ENCODE assay signal across 17 cellular contexts in genomic region chr4:127852661-127853060, GRCh38. TPM values are rescaled to one million over a fixed set of nuclear protein-coding genes. Genes with fewer than 3 reads are reported as not detected.
DNase-seq lines count a peak whose midpoint lies in the region; ATAC-seq and TF ChIP-seq lines count a peak whose summit lies in the region.
"Had no signal": no experiment of that assay in that cellular context is flagged by ENCODE, and none has a peak within 500 bp of the region (broad histone marks: within the 10 kb centered on the region; RNA-seq: fewer than 3 reads in every experiment).

No MANE protein-coding gene starts in this region.

- no peak overlapping the region for H2AK5ac ChIP-seq in mesendoderm (ENCODE audit: low read length)

- no peaks in the 10 kb centered on the region for H3K27me3 ChIP-seq in GM23338 (ENCODE audit: insufficient read depth)
- H3K27me3 ChIP-seq in mesendoderm (ENCODE audit: insufficient read depth, low read length, poor library complexity) = no peaks in the 10 kb centered on the region
- H3K27me3 ChIP-seq: BLaER1 treated with 17β-estradiol and CSF1 and Interleukin-3, amounts not matched to agents 10 nM and 100 nM had no signal

- no peak overlapping the region for H4K5ac ChIP-seq in mesendoderm (ENCODE audit: low read length)

- H3K56ac ChIP-seq in mesendoderm (ENCODE audit: low read length) = no peak overlapping the region

- H3K18ac ChIP-seq in mesendoderm (ENCODE audit: low read length) = no peak overlapping the region

- no peak overlapping the region for H3K4me3 ChIP-seq in GM23338
- H3K4me3 ChIP-seq in mesendoderm (ENCODE audit: low read length) = no peak overlapping the region
- H3K4me3 ChIP-seq: BLaER1 treated with 17β-estradiol and CSF1 and Interleukin-3, amounts not matched to agents 10 nM and 100 nM; GM12878; K562 had no signal

- H3F3A ChIP-seq in GM23338 (replicated peaks; ENCODE audit: low read depth) = no peaks in the 10 kb centered on the region

- H3K4me1 Mint-ChIP-seq in GM23338 (peaks cover 23% of the 10 kb centered on the region), WTC11 (peaks cover 37% of the 10 kb centered on the region)

- H3K4me1 ChIP-seq in GM23338 (ENCODE audit: insufficient read depth) (peaks cover 12% of the 10 kb centered on the region), mesendoderm (ENCODE audit: control insufficient read depth, low read depth, low read length) (peaks cover 5% of the 10 kb centered on the region)

- H2BK120ac ChIP-seq in mesendoderm (ENCODE audit: low read depth, low read length) = no peak overlapping the region

- DNase-seq in GM23338 (ENCODE audit: low spot score) (peak; percentile 77), WTC11 (ENCODE audit: low spot score) (peak; percentile 17), iPS DF 19.7 (ENCODE audit: low read depth, low spot score) (peak; percentile 57), mesendoderm (peak; percentile 26), GOT3 (lab: John Stamatoyannopoulos, UW) (no peak)
- no peak for DNase-seq in activated CD4-positive, CD25-positive, alpha-beta regulatory T cell (lab: John Stamatoyannopoulos, UW)
- DNase-seq: 8988T; Calu3; CD8-positive, alpha-beta T cell; DMS79 treated with DMSO at 0.1 percent for 48 hours; H7; IMR-90 had no signal

- CTCF ChIA-PET in WTC11 (lab: Charles Lee) = interaction anchor here (0.6 to 1.2 kb wide), 3 partner anchors 14 to 22 kb away, joined by 3 to 8 read pairs (median 5); no protein-coding TSS in a partner anchor

- H3K9me2 ChIP-seq in GM23338 (ENCODE audit: insufficient read depth) = no peaks in the 10 kb centered on the region

- H2BK5ac ChIP-seq in mesendoderm (ENCODE audit: low read length) = no peak overlapping the region

- no peak overlapping the region for H4K8ac ChIP-seq in mesendoderm (ENCODE audit: low read depth, low read length)

- POLR2A ChIA-PET in WTC11 (lab: Charles Lee) = interaction anchor here (1.1 to 1.4 kb wide), 2 partner anchors 28 to 208 kb away, joined by 3 to 5 read pairs; partner anchors contain the start of genes LARP1B and PLK4

- H3K27ac Mint-ChIP-seq in GM23338 = peak overlapping the region; percentile 78; the same call in 1 of the 2 replicates
- H3K27ac Mint-ChIP-seq in WTC11 = peak overlapping the region; percentile 65
- H3K27ac Mint-ChIP-seq: B cell; CD8-positive, alpha-beta T cell had no signal

- no peak overlapping the region for H3K4me3 Mint-ChIP-seq in GM23338
- no peak overlapping the region for H3K4me3 Mint-ChIP-seq in WTC11
- H3K4me3 Mint-ChIP-seq: B cell; CD8-positive, alpha-beta T cell had no signal

- peak overlapping the region; percentile 55; the same call in 1 of the 2 replicates for H3K27ac ChIP-seq in GM23338 (ENCODE audit: low read depth)
- no peak overlapping the region for H3K27ac ChIP-seq in mesendoderm (ENCODE audit: low read depth, low read length)
- H3K27ac ChIP-seq: BLaER1 treated with 17β-estradiol and CSF1 and Interleukin-3, amounts not matched to agents 10 nM and 100 nM had no signal

- H3K27me3 Mint-ChIP-seq in GM23338 (ENCODE audit: insufficient read depth, low read depth, poor library complexity) = no peaks in the 10 kb centered on the region
- no peaks in the 10 kb centered on the region for H3K27me3 Mint-ChIP-seq in WTC11 (ENCODE audit: low read depth)
- H3K27me3 Mint-ChIP-seq: B cell had no signal

- H3K4me2 ChIP-seq in GM23338 = no peak overlapping the region
- H3K4me2 ChIP-seq in mesendoderm (ENCODE audit: low read length) = no peak overlapping the region
- H3K4me2 ChIP-seq: BLaER1 treated with 17β-estradiol and CSF1 and Interleukin-3, amounts not matched to agents 10 nM and 100 nM had no signal

- peaks cover 41% of the 10 kb centered on the region for H3K36me3 Mint-ChIP-seq in GM23338 (ENCODE audit: low read depth)
- peaks cover 32% of the 10 kb centered on the region for H3K36me3 Mint-ChIP-seq in WTC11

- no peak overlapping the region for H2BK15ac ChIP-seq in mesendoderm (replicated peaks; ENCODE audit: low read depth)

- ATAC-seq in GM23338 (peak; percentile 86), WTC11 (peak; percentile 93), HG02885 (IDR thresholded peaks at IDR 0.05; ENCODE audit: poor library complexity, unreplicated experiment) (no peak)
- ATAC-seq: CD8-positive, alpha-beta T cell; GM12878; K562 had no signal

- H3K79me1 ChIP-seq in mesendoderm (ENCODE audit: low read length) = no peaks in the 10 kb centered on the region

- no peak overlapping the region for H3K9ac ChIP-seq in mesendoderm (ENCODE audit: low read length)
- H3K9ac ChIP-seq: BLaER1 treated with 17β-estradiol and CSF1 and Interleukin-3, amounts not matched to agents 10 nM and 100 nM had no signal

- H2AFZ ChIP-seq in GM23338 = no peak overlapping the region

- H3K23ac ChIP-seq in mesendoderm (ENCODE audit: low read length) = no peak overlapping the region

- no peaks in the 10 kb centered on the region for H3K36me3 ChIP-seq in GM23338 (ENCODE audit: insufficient read depth)
- H3K36me3 ChIP-seq in mesendoderm (ENCODE audit: control insufficient read depth, insufficient read depth, low read length) = no peaks in the 10 kb centered on the region

- TF ChIP-seq CTCF in GM23338 (conservative IDR thresholded peaks at IDR 0.05; ENCODE audit: low read depth in 2 of 2) (no peak), WTC11 (IDR thresholded peaks at IDR 0.05) (no peak)

- H4K20me1 ChIP-seq in GM23338 (replicated peaks; ENCODE audit: insufficient read depth) = no peaks in the 10 kb centered on the region
- H4K20me1 ChIP-seq: BLaER1 treated with 17β-estradiol and CSF1 and Interleukin-3, amounts not matched to agents 10 nM and 100 nM had no signal

- WGBS in mesendoderm (ENCODE audit: extremely low coverage, insufficient coverage, low lambda C conversion rate) = no CpG with 5 or more reads among the region's 1 CpG

- peaks cover 14% of the 10 kb centered on the region for H3K79me2 ChIP-seq in GM23338 (replicated peaks; ENCODE audit: insufficient read depth)
- no peaks in the 10 kb centered on the region for H3K79me2 ChIP-seq in mesendoderm (ENCODE audit: control insufficient read depth, insufficient read depth, low read length)

- peaks cover 30% of the 10 kb centered on the region for H3K9me3 Mint-ChIP-seq in GM23338
- H3K9me3 Mint-ChIP-seq in WTC11 = peaks cover 36% of the 10 kb centered on the region

- no peak overlapping the region for H3K4ac ChIP-seq in mesendoderm (ENCODE audit: low read depth, low read length)

TF ChIP-seq in GM23338, 12 proteins besides CTCF, POLR2A, EP300 and RAD21 (continues in another document):
- TF ChIP-seq STAT1 (IDR thresholded peaks at IDR 0.05; ENCODE audit: unreplicated experiment) (no peak), ETS1 (IDR thresholded peaks at IDR 0.05) (no peak), ZNF331 (CRISPR knock-in tag; IDR thresholded peaks at IDR 0.05; ENCODE audit: low read depth) (no peak)

TF ChIP-seq in WTC11, 78 proteins besides CTCF, POLR2A, EP300 and RAD21:
- no peak for TF ChIP-seq GRHL2 (CRISPR knock-in tag; IDR thresholded peaks at IDR 0.05; ENCODE audit: insufficient replicate concordance, severe bottlenecking)
- TF ChIP-seq MAX (CRISPR knock-in tag; IDR thresholded peaks at IDR 0.05) = peak; percentile 23; the same call in 1 of the 2 replicates

RNA-seq across cellular contexts. Expression of gene PLK4, which starts 28.0 kb away (rescaled TPM):
- total RNA-seq in GM23338 (2014; rRNA removed; shearing (Covaris generic)) = 37.3 and 38.7 TPM in 2 replicates
- polyA plus RNA-seq in GM23338 (2016; fragmentation: Nextera tagmentation; extraction: Ambion mirVana) = 18.4 and 25.5 TPM in 2 replicates
- total RNA-seq in WTC11 (2021) = 37.8 to 44.0 TPM (median 38.6 TPM) in 3 replicates
- 31.1 TPM for polyA plus RNA-seq in mesendoderm (2013, experiment 1 of 2)
- polyA plus RNA-seq in mesendoderm (2013, experiment 2 of 2) = 31.7 TPM

Comparison
In these comparisons a context has a peak if more than half of its experiments do, and no peak if none do; other contexts are left out.
1. DNase-seq: peak in GM23338 (single experiment), WTC11 (single experiment), iPS DF 19.7 (single experiment) and mesendoderm (single experiment); none in activated CD4-positive, CD25-positive, alpha-beta regulatory T cell (0 of 4) and GOT3 (single experiment).